ENCODE assay signal across 8 cellular contexts in the genomic region with DNA sequence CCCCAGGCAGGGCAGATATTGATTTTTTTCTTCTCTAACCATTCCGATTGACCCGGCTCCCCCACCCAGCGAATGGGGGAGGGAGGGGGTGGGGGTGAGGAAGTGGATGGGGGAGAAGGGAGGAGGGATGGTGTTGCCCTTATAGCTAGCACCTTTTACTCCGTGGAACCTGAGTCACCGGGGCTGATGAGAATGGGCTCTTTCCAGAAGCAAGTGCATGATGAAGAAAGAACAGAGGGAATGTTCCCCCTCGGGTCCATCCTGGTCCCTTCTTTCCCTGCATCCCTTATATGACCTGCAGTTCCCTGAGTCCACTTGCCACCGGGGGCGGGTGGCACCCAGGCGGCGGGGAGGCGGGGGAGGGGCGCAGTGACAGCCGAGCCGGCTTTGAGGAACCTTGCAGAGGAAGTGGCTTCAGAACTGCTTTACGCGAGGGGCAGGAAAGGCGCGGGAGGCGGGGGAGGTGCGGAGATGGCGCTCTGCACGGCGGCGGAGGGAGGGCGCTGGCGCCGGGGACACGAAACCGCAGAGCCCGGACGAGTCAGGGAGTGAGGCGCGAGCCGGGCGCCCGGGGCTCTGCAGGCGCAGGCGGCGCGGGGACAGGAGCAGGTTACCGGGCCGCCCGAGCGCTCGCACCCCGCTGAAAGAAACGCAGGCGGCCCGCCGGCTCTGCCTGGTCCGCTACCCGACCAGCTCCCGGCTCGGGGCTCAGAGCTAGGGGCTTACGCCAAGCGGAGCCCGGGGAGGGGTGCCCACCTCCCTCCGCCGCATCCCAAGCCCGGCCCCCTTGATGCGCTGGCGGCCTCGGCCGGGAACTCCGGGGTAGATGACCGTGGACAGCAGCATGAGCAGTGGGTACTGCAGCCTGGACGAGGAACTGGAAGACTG. TPM values are rescaled to one million over a fixed set of nuclear protein-coding genes. Genes with fewer than 3 reads are reported as not detected.
DNase-seq lines count a peak whose midpoint lies in the region; ATAC-seq lines count a peak whose summit lies in the region.

No MANE protein-coding gene starts in this region.

- ATAC-seq in HG03066 (IDR thresholded peaks at IDR 0.05; ENCODE audit: low read depth, unreplicated experiment), result peak; percentile 55

- peak; percentile 63 for DNase-seq in NCI-H1436 (lab: John Stamatoyannopoulos, UW)
- no peak for DNase-seq in NCI-H1436 treated with DMSO at 0.1 percent for 48 hours (lab: John Stamatoyannopoulos, UW)
- DNase-seq in NCI-H774 (lab: John Stamatoyannopoulos, UW), result peak; percentile 28
- DNase-seq in activated CD4-positive, alpha-beta T cell treated with anti-CD3 and anti-CD28 coated beads, Interleukin-2, amount 50 U/mL, for 4 hours, result peak; percentile 84 to 86
- DNase-seq in dermis blood vessel endothelial cell, result peak; percentile 44
- DNase-seq in medulla oblongata (ENCODE audit: extremely low spot score), result peak; percentile 78
- peak; percentile 73 to 91 (median 82) for DNase-seq in stimulated activated CD4-positive, alpha-beta T cell treated with anti-CD3 and anti-CD28 coated beads, TNF-alpha, amount 100 ng/mL, for 48 hours (ENCODE audit: low read depth in 3 of 3)

RNA-seq across cellular contexts. Expression of gene RASSF5, which starts 49.7 kb away (rescaled TPM):
- total RNA-seq in dermis blood vessel endothelial cell, result 0.33 and 0.51 TPM in 2 replicates

RNA-seq across cellular contexts. Expression of gene EIF2D, which starts 55.3 kb away (rescaled TPM):
- 66.1 and 69.9 TPM in 2 replicates for total RNA-seq in dermis blood vessel endothelial cell
